In the genomic region with DNA sequence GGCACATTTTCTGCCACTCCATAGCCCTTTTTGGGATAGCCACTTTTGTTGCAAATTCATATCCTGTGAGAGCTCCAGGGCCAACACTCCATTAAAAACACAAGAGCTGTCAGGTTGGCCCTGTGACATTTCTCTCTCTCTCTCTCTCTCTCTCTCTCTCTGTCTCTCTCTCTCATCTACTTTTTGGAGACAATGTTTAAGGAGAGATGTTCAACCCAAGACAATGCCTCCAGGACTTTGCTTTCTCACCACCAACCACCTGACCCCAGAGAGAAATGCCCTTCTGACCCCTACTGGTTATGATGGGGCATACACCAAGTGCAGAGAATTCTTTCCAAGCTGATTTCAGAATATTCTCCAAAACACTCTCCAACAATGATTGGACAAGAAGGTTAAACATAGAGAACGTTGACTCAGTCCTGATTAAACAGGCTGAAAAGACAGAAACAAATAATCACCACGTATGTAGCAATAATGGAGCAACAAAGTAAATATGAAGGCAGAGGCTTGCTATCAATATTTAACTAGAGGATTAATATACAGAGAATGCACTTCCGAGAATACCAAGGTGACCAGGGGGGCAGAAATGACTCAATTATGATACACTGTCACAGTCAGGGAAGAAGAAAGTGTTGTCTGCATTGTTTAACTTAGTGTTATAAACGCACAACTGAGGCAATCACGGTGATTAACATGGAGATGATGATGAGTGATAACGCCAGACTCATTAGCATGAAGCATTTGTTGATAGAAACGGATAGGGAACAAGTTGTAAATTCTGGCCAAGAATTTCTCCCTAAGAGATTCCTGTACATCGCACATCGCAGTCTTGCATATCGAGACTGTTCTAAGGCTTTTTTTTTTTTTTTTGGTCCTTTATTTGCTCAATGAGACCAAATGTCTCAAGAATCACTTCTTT, we compare ENCODE assay signal across 8 cellular contexts.
DNase-seq lines count a peak whose midpoint lies in the region; ATAC-seq and TF ChIP-seq lines count a peak whose summit lies in the region.

No MANE protein-coding gene starts in this region.

- H3K9me3 Mint-ChIP-seq in activated naive CD8-positive, alpha-beta T cell treated with anti-CD3 and anti-CD28 coated beads, Interleukin-2, amount 10 ng/mL, durations not matched to agents 7 days and 5 days, result no peaks in the 10 kb centered on the region
- H3K9me3 Mint-ChIP-seq in activated naive CD8-positive, alpha-beta T cell treated with anti-CD3 and anti-CD28 coated beads for 36 hours, result no peaks in the 10 kb centered on the region
- H3K9me3 Mint-ChIP-seq in activated B cell treated with CpG ODN at 0.5 μM for 24 hours, result no peaks in the 10 kb centered on the region

- H4K20me1 ChIP-seq in GM23248 (ENCODE audit: insufficient read depth) (no peaks in the 10 kb centered on the region), KMS-11 (ENCODE audit: insufficient read depth) (no peaks in the 10 kb centered on the region)

- CTCF ChIA-PET in activated B cell treated with CpG ODN at 0.5 μM for 24 hours (lab: Charles Lee), result interaction anchor here (0.7 to 3.9 kb wide), 8 partner anchors 10 to 1368 kb away, joined by 3 to 34 read pairs (median 3); no protein-coding TSS in a partner anchor

- H3K4me1 Mint-ChIP-seq in activated naive CD8-positive, alpha-beta T cell treated with anti-CD3 and anti-CD28 coated beads, Interleukin-2, amount 10 ng/mL, durations not matched to agents 7 days and 5 days, result peaks cover 3% of the 10 kb centered on the region
- peaks cover 20% of the 10 kb centered on the region for H3K4me1 Mint-ChIP-seq in activated naive CD8-positive, alpha-beta T cell treated with anti-CD3 and anti-CD28 coated beads for 36 hours
- H3K4me1 Mint-ChIP-seq in activated B cell treated with CpG ODN at 0.5 μM for 24 hours, result peaks cover 41% of the 10 kb centered on the region

- no peak for DNase-seq in activated naive CD8-positive, alpha-beta T cell treated with anti-CD3 and anti-CD28 coated beads, Interleukin-2, amount 10 ng/mL, durations not matched to agents 7 days and 5 days
- DNase-seq in activated naive CD8-positive, alpha-beta T cell treated with anti-CD3 and anti-CD28 coated beads for 36 hours, result no peak
- peak; percentile 89 for DNase-seq in GM23248
- DNase-seq in activated B cell treated with CpG ODN at 0.5 μM for 24 hours, result no peak
- DNase-seq in heart right ventricle, result no peak
- peak; percentile 38 for DNase-seq in testis
- DNase-seq in nucleus accumbens (lab: John Stamatoyannopoulos, UW), result no peak

- no peak overlapping the region for H3K4me3 Mint-ChIP-seq in activated naive CD8-positive, alpha-beta T cell treated with anti-CD3 and anti-CD28 coated beads, Interleukin-2, amount 10 ng/mL, durations not matched to agents 7 days and 5 days
- H3K4me3 Mint-ChIP-seq in activated naive CD8-positive, alpha-beta T cell treated with anti-CD3 and anti-CD28 coated beads for 36 hours, result no peak overlapping the region
- no peak overlapping the region for H3K4me3 Mint-ChIP-seq in activated B cell treated with CpG ODN at 0.5 μM for 24 hours

- peak; percentile 64 for TF ChIP-seq CTCF in KMS-11 (conservative IDR thresholded peaks at IDR 0.05; ENCODE audit: low read depth, low read length)
- TF ChIP-seq CTCF in activated B cell treated with CpG ODN at 0.5 μM for 24 hours (IDR thresholded peaks at IDR 0.05), result no peak
- TF ChIP-seq CTCF in heart right ventricle (IDR thresholded peaks at IDR 0.05), result peak in 8 of 9 donors; percentile 22 to 59 (median 47)
- TF ChIP-seq CTCF in testis (IDR thresholded peaks at IDR 0.05), result peak; percentile 27 to 46 (median 43)

- intact Hi-C loops in activated B cell treated with CpG ODN at 0.5 μM for 24 hours (cut with micrococcal nuclease) (loop anchor here (1.0 kb wide), 3 partner anchors 22 to 361 kb away; no protein-coding TSS in a partner anchor), heart right ventricle (cut with DNase I) (loop anchor here in 4 of 10 donors (5.0 to 10.0 kb wide), 3 partner anchors 141 to 361 kb away; no protein-coding TSS in a partner anchor), testis (cut with DNase I; ENCODE audit: low total_unique reads) (no loop called here)

- H3K9ac ChIP-seq in GM23248, result peak overlapping the region; percentile 40
- no peak overlapping the region for H3K9ac ChIP-seq in KMS-11

- POLR2A ChIA-PET in activated naive CD8-positive, alpha-beta T cell treated with anti-CD3 and anti-CD28 coated beads, Interleukin-2, amount 10 ng/mL, durations not matched to agents 7 days and 5 days (lab: Charles Lee), result no interaction called here
- POLR2A ChIA-PET in activated B cell treated with CpG ODN at 0.5 μM for 24 hours (lab: Charles Lee), result interaction anchor here (0.5 to 1.4 kb wide), 3 partner anchors 147 to 854 kb away, joined by 3 to 5 read pairs (median 5); a partner anchor contains a TSS

- 27 to 34% methylated on average over 10 of the region's 10 CpGs for WGBS in GM23248 (ENCODE audit: low coverage in 1 of 2, low lambda C conversion rate in 2 of 2, missing lambda C conversion rate in 2 of 2), 2 experiments
- 71 to 72% methylated on average over 10 of the region's 10 CpGs for WGBS in heart right ventricle, 2 donors
- WGBS in testis, 2 donors, result 78 to 82% methylated on average over 10 of the region's 10 CpGs

- TF ChIP-seq POLR2A in testis (IDR thresholded peaks at IDR 0.05), result no peak

- no peaks in the 10 kb centered on the region for H3K36me3 Mint-ChIP-seq in activated naive CD8-positive, alpha-beta T cell treated with anti-CD3 and anti-CD28 coated beads, Interleukin-2, amount 10 ng/mL, durations not matched to agents 7 days and 5 days
- H3K36me3 Mint-ChIP-seq in activated naive CD8-positive, alpha-beta T cell treated with anti-CD3 and anti-CD28 coated beads for 36 hours, result no peaks in the 10 kb centered on the region
- H3K36me3 Mint-ChIP-seq in activated B cell treated with CpG ODN at 0.5 μM for 24 hours (ENCODE audit: low read depth), result no peaks in the 10 kb centered on the region

- no peaks in the 10 kb centered on the region for H3K36me3 ChIP-seq in GM23248 (ENCODE audit: low read depth)
- no peaks in the 10 kb centered on the region for H3K36me3 ChIP-seq in KMS-11 (ENCODE audit: insufficient read depth)
- H3K36me3 ChIP-seq in heart right ventricle, result no peaks in the 10 kb centered on the region
- H3K36me3 ChIP-seq in testis (ENCODE audit: low read depth, missing control alignments), result no peaks in the 10 kb centered on the region

- H3K9me3 ChIP-seq in GM23248 (ENCODE audit: low read depth), result no peaks in the 10 kb centered on the region
- H3K9me3 ChIP-seq in heart right ventricle, result no peaks in the 10 kb centered on the region
- no peaks in the 10 kb centered on the region for H3K9me3 ChIP-seq in testis

- no peaks in the 10 kb centered on the region for H3K27me3 Mint-ChIP-seq in activated naive CD8-positive, alpha-beta T cell treated with anti-CD3 and anti-CD28 coated beads, Interleukin-2, amount 10 ng/mL, durations not matched to agents 7 days and 5 days
- peaks cover 3% of the 10 kb centered on the region for H3K27me3 Mint-ChIP-seq in activated naive CD8-positive, alpha-beta T cell treated with anti-CD3 and anti-CD28 coated beads for 36 hours
- peaks cover 2% of the 10 kb centered on the region for H3K27me3 Mint-ChIP-seq in activated B cell treated with CpG ODN at 0.5 μM for 24 hours

- no peaks in the 10 kb centered on the region for H3K79me2 ChIP-seq in GM23248 (ENCODE audit: insufficient read depth)
- H3K79me2 ChIP-seq in KMS-11 (ENCODE audit: insufficient read depth, low read depth), result no peaks in the 10 kb centered on the region

- peak; percentile 83 for ATAC-seq in activated naive CD8-positive, alpha-beta T cell treated with anti-CD3 and anti-CD28 coated beads, Interleukin-2, amount 10 ng/mL, durations not matched to agents 7 days and 5 days (ENCODE audit: low read depth)
- ATAC-seq in activated B cell treated with CpG ODN at 0.5 μM for 24 hours (ENCODE audit: low read depth) (peak; percentile 65), heart right ventricle (peak in 1 of 8 donors; percentile 42)

- in situ Hi-C loops in GM23248 (cut with MboI), result loop anchor here (25.0 kb wide), 1 partner anchor 369 kb away; no protein-coding TSS in a partner anchor

- H3K4me1 ChIP-seq in GM23248 (ENCODE audit: insufficient read depth), result peaks cover 38% of the 10 kb centered on the region
- no peaks in the 10 kb centered on the region for H3K4me1 ChIP-seq in KMS-11 (ENCODE audit: low read depth, poor library complexity, severe bottlenecking)
- H3K4me1 ChIP-seq in heart right ventricle, result peaks cover 2 to 47% (median 18%) of the 10 kb centered on the region in 9 donors
- H3K4me1 ChIP-seq in testis, result peaks cover 35% of the 10 kb centered on the region

- H3K4me3 ChIP-seq in GM23248 (0 out of 2 replicates have a peak overlapping the region, but pooled peaks have one; percentile 7), KMS-11 (IDR thresholded peaks at IDR 0.05; ENCODE audit: insufficient read depth, low read depth, low read length) (no peak overlapping the region), heart right ventricle (no peak overlapping the region), testis (no peak overlapping the region)

- H3F3A ChIP-seq in GM23248 (ENCODE audit: insufficient read depth), result peaks cover 38% of the 10 kb centered on the region

- H3K27ac Mint-ChIP-seq in activated naive CD8-positive, alpha-beta T cell treated with anti-CD3 and anti-CD28 coated beads, Interleukin-2, amount 10 ng/mL, durations not matched to agents 7 days and 5 days, result no peak overlapping the region
- H3K27ac Mint-ChIP-seq in activated naive CD8-positive, alpha-beta T cell treated with anti-CD3 and anti-CD28 coated beads for 36 hours, result no peak overlapping the region
- H3K27ac Mint-ChIP-seq in activated B cell treated with CpG ODN at 0.5 μM for 24 hours, result no peak overlapping the region

- no peaks in the 10 kb centered on the region for H3K9me2 ChIP-seq in GM23248 (ENCODE audit: insufficient read depth)

- H3K27me3 ChIP-seq in GM23248 (replicated peaks; ENCODE audit: insufficient read depth) (no peaks in the 10 kb centered on the region), KMS-11 (ENCODE audit: insufficient read depth, low read depth) (no peaks in the 10 kb centered on the region), heart right ventricle (peaks cover 0 to 7% (median 0%) of the 10 kb centered on the region in 7 donors), testis (no peaks in the 10 kb centered on the region)

- H2AFZ ChIP-seq in GM23248 (no peak overlapping the region), KMS-11 (ENCODE audit: low read depth) (no peak overlapping the region)

- H3K4me2 ChIP-seq in GM23248 (ENCODE audit: unreplicated experiment) (peak overlapping the region; percentile 43), KMS-11 (no peak overlapping the region)

- peak overlapping the region; percentile 72 for H3K27ac ChIP-seq in GM23248
- no peak overlapping the region for H3K27ac ChIP-seq in KMS-11
- peak overlapping the region in 7 of 10 donors; percentile 7 to 82 (median 70) for H3K27ac ChIP-seq in heart right ventricle
- H3K27ac ChIP-seq in testis, result no peak overlapping the region

Comparison
In these comparisons a context has a peak if more than half of its experiments do, and no peak if none do; other contexts are left out.
1. DNase-seq: peak in GM23248 (single experiment) and testis (single experiment); none in activated naive CD8-positive, alpha-beta T cell treated with anti-CD3 and anti-CD28 coated beads, Interleukin-2, amount 10 ng/mL, durations not matched to agents 7 days and 5 days (single experiment), activated naive CD8-positive, alpha-beta T cell treated with anti-CD3 and anti-CD28 coated beads for 36 hours (single experiment), activated B cell treated with CpG ODN at 0.5 μM for 24 hours (single experiment), heart right ventricle (0 of 2) and nucleus accumbens (0 of 56).
2. H3K27ac ChIP-seq: peak in GM23248 (single experiment) and heart right ventricle (7 of 10); none in KMS-11 (single experiment) and testis (0 of 2).